8 cellular contexts compared by ENCODE assay signal in the genomic region with DNA sequence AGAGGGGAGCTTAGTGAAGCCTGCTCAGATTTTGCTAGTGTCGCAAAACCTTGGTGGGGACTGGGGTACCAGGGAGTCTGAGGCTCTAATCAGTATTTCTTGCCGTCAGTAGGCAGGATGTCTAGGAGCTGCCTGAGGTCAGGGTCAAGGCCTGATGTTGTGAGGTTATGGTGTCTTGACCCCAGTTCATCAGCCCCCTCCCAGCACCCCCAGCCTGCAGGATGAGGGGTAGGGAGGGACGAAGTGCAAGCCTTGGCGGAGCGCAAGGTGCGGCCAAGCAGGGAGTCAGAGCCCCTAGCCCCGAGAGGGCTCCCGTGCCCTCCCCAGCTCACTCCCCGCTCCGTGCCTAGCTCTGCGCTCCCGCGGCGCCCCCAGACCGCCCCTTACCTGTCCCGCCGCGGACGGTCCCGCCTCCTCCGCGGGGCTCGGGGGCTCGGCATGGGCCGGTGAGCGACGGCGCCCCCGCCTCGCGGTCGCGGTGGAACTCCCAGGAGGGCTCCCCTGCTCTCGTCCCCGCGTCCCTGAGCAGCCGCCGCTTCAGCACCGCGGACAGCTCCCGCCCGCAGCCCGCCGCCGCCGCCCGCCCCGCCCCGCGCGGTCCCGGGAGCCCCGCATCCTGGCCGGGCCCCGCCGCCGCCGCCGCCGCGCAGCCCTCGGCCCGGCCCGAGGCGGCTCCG. TPM values are rescaled to one million over a fixed set of nuclear protein-coding genes. Genes with fewer than 3 reads are reported as not detected.
DNase-seq lines count a peak whose midpoint lies in the region; ATAC-seq and TF ChIP-seq lines count a peak whose summit lies in the region.

No MANE protein-coding gene starts in this region.

- no peak overlapping the region for H3K4me3 Mint-ChIP-seq in activated CD8-positive, alpha-beta memory T cell treated with anti-CD3 and anti-CD28 coated beads, Interleukin-2, amount 10 ng/mL, durations not matched to agents 7 days and 5 days

- no peaks in the 10 kb centered on the region for H3K9me3 Mint-ChIP-seq in activated CD8-positive, alpha-beta memory T cell treated with anti-CD3 and anti-CD28 coated beads, Interleukin-2, amount 10 ng/mL, durations not matched to agents 7 days and 5 days (ENCODE audit: low read depth)

- H3K4me1 Mint-ChIP-seq in activated CD8-positive, alpha-beta memory T cell treated with anti-CD3 and anti-CD28 coated beads, Interleukin-2, amount 10 ng/mL, durations not matched to agents 7 days and 5 days: peaks cover 2% of the 10 kb centered on the region

- CTCF ChIA-PET in activated CD8-positive, alpha-beta memory T cell treated with anti-CD3 and anti-CD28 coated beads, Interleukin-2, amount 10 ng/mL, durations not matched to agents 7 days and 5 days (lab: Charles Lee): no interaction called here

- intact Hi-C loops in posterior vena cava (cut with DNase I): no loop called here

- no peak overlapping the region for H3K4me3 ChIP-seq in fibroblast of villous mesenchyme (ENCODE audit: low read depth, low read length)

- H3K27me3 Mint-ChIP-seq in activated CD8-positive, alpha-beta memory T cell treated with anti-CD3 and anti-CD28 coated beads, Interleukin-2, amount 10 ng/mL, durations not matched to agents 7 days and 5 days: peaks cover 55% of the 10 kb centered on the region

- no peaks in the 10 kb centered on the region for H3K36me3 Mint-ChIP-seq in activated CD8-positive, alpha-beta memory T cell treated with anti-CD3 and anti-CD28 coated beads, Interleukin-2, amount 10 ng/mL, durations not matched to agents 7 days and 5 days

- H3K27ac Mint-ChIP-seq in activated CD8-positive, alpha-beta memory T cell treated with anti-CD3 and anti-CD28 coated beads, Interleukin-2, amount 10 ng/mL, durations not matched to agents 7 days and 5 days: no peak overlapping the region

- no peak for TF ChIP-seq CTCF in fibroblast of villous mesenchyme (IDR thresholded peaks at IDR 0.05; ENCODE audit: insufficient read depth, low read depth, low read length)

- peak; percentile 90 for ATAC-seq in activated CD8-positive, alpha-beta memory T cell treated with anti-CD3 and anti-CD28 coated beads, Interleukin-2, amount 10 ng/mL, durations not matched to agents 7 days and 5 days

- DNase-seq in DMS53 (lab: John Stamatoyannopoulos, UW) (peak; percentile 38), DMS53 treated with DMSO at 0.1 percent for 48 hours (lab: John Stamatoyannopoulos, UW; ENCODE audit: unreplicated experiment) (no peak), fibroblast of villous mesenchyme (ENCODE audit: low read depth) (peak; percentile 17), posterior vena cava (ENCODE audit: low spot score) (peak; percentile 85), NCI-H748 (lab: John Stamatoyannopoulos, UW; ENCODE audit: unreplicated experiment) (no peak), NCI-H128 (lab: John Stamatoyannopoulos, UW; ENCODE audit: unreplicated experiment) (no peak), NAMALWA (ENCODE audit: low spot score) (no peak)
- DNase-seq in activated CD8-positive, alpha-beta memory T cell treated with anti-CD3 and anti-CD28 coated beads, Interleukin-2, amount 10 ng/mL, durations not matched to agents 7 days and 5 days: peak; percentile 65

RNA-seq across cellular contexts. Expression of gene SYNDIG1L, which starts 0.3 kb away (rescaled TPM):
- not detected for total RNA-seq in activated CD8-positive, alpha-beta memory T cell treated with anti-CD3 and anti-CD28 coated beads, Interleukin-2, amount 10 ng/mL, durations not matched to agents 7 days and 5 days
- total RNA-seq in fibroblast of villous mesenchyme (not detected in 2 replicates), posterior vena cava (under 1 TPM; 0.23 to 0.29 TPM)

Comparison
In these comparisons a context has a peak if more than half of its experiments do, and no peak if none do; other contexts are left out.
1. DNase-seq: peak in DMS53 (single experiment), activated CD8-positive, alpha-beta memory T cell treated with anti-CD3 and anti-CD28 coated beads, Interleukin-2, amount 10 ng/mL, durations not matched to agents 7 days and 5 days (single experiment), fibroblast of villous mesenchyme (single experiment) and posterior vena cava (single experiment); none in DMS53 treated with DMSO at 0.1 percent for 48 hours (single experiment), NCI-H748 (single experiment), NCI-H128 (single experiment) and NAMALWA (single experiment).